ENCODE assay signal across 1 cellular context in genomic region chr22:42745118-42745517, GRCh38.
TF ChIP-seq lines count a peak whose summit lies in the region.

No MANE protein-coding gene starts in this region.

TF ChIP-seq in WTC11, 78 proteins besides CTCF, POLR2A, EP300 and RAD21 (continued from another document):
- TF ChIP-seq AR (CRISPR knock-in tag; IDR thresholded peaks at IDR 0.05) (no peak), ZNF512 (CRISPR knock-in tag; IDR thresholded peaks at IDR 0.05; ENCODE audit: borderline replicate concordance) (no peak), JAZF1 (CRISPR knock-in tag; IDR thresholded peaks at IDR 0.05) (no peak), USF2 (CRISPR knock-in tag; IDR thresholded peaks at IDR 0.05) (no peak), PRRX2 (CRISPR knock-in tag; IDR thresholded peaks at IDR 0.05) (no peak), NR1H2 (CRISPR knock-in tag; IDR thresholded peaks at IDR 0.05) (no peak), SP1 (CRISPR knock-in tag; conservative IDR thresholded peaks at IDR 0.05) (no peak), CDX4 (CRISPR knock-in tag; IDR thresholded peaks at IDR 0.05; ENCODE audit: borderline replicate concordance) (no peak), TEAD4 (CRISPR knock-in tag; IDR thresholded peaks at IDR 0.05) (no peak), ZSCAN18 (CRISPR knock-in tag; IDR thresholded peaks at IDR 0.05) (no peak), PREB (CRISPR knock-in tag; IDR thresholded peaks at IDR 0.05; ENCODE audit: borderline replicate concordance) (no peak), RELA (CRISPR knock-in tag; IDR thresholded peaks at IDR 0.05; ENCODE audit: borderline replicate concordance) (no peak), ZNF423 (CRISPR knock-in tag; IDR thresholded peaks at IDR 0.05) (no peak)
